ENCODE assay signal across 1 cellular context in the genomic region with DNA sequence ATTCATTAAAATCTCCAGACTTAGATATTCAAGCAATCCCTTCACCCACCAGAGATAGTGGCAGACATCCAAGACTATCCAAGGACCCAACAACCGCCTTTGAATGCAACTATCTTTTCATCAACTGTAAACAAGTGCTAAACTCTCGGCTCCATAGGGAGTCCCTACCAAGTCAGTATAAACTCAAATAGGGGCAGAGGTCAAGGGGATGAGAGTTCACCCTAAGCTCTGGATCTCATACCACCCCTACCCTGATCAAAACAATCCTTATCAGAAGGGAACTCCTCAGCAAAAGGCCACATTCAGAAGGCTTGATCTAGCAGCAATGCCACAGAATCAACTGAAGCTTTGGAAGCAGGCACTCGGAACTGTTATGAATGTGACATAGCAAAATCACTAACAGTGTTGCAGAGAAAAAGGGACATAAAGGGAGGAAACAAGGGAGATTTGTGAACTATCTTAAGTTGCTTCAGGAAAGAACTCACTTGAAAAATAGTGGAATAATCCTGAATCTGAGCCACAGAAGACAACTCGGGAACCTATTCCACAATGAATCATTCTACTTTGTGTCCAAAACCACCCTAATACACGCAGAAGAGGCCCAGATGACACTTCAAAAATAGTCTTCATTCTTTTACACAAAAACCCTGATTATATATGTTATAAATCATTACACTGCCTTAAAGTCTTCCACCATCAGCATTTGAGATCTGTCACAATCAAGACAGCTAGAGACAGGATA.
A peak's percentile ranks its signal among the peaks of the same experiment; 100 is the strongest.
TF ChIP-seq lines count a peak whose summit lies in the region.

No MANE protein-coding gene starts in this region.

TF ChIP-seq in HEK293, 187 proteins besides CTCF, POLR2A, EP300 and RAD21 (continued from another document and continues in another):
- no peak for TF ChIP-seq GLIS2 (tag by site-specific recombination; IDR thresholded peaks at IDR 0.05)
- TF ChIP-seq ZNF501 (tag by site-specific recombination; IDR thresholded peaks at IDR 0.05): no peak
- no peak; the same call in 1 of the 2 replicates for TF ChIP-seq GLI2 (tag by site-specific recombination; IDR thresholded peaks at IDR 0.05; ENCODE audit: borderline replicate concordance, low read depth)
- no peak for TF ChIP-seq ZNF2 (tag by site-specific recombination; IDR thresholded peaks at IDR 0.05)
- peak; percentile 30; the same call in 1 of the 2 replicates for TF ChIP-seq WT1 (tag by site-specific recombination; IDR thresholded peaks at IDR 0.05)
- TF ChIP-seq ZNF175 (tag by site-specific recombination; IDR thresholded peaks at IDR 0.05): no peak
- TF ChIP-seq, protein P1, sequence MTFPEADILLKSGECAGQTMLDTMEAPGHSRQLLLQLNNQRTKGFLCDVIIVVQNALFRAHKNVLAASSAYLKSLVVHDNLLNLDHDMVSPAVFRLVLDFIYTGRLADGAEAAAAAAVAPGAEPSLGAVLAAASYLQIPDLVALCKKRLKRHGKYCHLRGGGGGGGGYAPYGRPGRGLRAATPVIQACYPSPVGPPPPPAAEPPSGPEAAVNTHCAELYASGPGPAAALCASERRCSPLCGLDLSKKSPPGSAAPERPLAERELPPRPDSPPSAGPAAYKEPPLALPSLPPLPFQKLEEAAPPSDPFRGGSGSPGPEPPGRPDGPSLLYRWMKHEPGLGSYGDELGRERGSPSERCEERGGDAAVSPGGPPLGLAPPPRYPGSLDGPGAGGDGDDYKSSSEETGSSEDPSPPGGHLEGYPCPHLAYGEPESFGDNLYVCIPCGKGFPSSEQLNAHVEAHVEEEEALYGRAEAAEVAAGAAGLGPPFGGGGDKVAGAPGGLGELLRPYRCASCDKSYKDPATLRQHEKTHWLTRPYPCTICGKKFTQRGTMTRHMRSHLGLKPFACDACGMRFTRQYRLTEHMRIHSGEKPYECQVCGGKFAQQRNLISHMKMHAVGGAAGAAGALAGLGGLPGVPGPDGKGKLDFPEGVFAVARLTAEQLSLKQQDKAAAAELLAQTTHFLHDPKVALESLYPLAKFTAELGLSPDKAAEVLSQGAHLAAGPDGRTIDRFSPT (tag by site-specific recombination; IDR thresholded peaks at IDR 0.05): no peak
- TF ChIP-seq, protein P2, sequence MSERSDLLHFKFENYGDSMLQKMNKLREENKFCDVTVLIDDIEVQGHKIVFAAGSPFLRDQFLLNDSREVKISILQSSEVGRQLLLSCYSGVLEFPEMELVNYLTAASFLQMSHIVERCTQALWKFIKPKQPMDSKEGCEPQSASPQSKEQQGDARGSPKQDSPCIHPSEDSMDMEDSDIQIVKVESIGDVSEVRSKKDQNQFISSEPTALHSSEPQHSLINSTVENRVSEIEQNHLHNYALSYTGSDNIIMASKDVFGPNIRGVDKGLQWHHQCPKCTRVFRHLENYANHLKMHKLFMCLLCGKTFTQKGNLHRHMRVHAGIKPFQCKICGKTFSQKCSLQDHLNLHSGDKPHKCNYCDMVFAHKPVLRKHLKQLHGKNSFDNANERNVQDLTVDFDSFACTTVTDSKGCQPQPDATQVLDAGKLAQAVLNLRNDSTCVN (tag by site-specific recombination; optimal IDR thresholded peaks at IDR 0.05): no peak
- TF ChIP-seq ZNF776 (tag by site-specific recombination; IDR thresholded peaks at IDR 0.05; ENCODE audit: borderline replicate concordance): no peak
- no peak for TF ChIP-seq MEIS1 (CRISPR knock-in tag; IDR thresholded peaks at IDR 0.05; ENCODE audit: borderline replicate concordance)
- TF ChIP-seq ZNF707 (tag by site-specific recombination; IDR thresholded peaks at IDR 0.05): no peak
- TF ChIP-seq, protein P3, sequence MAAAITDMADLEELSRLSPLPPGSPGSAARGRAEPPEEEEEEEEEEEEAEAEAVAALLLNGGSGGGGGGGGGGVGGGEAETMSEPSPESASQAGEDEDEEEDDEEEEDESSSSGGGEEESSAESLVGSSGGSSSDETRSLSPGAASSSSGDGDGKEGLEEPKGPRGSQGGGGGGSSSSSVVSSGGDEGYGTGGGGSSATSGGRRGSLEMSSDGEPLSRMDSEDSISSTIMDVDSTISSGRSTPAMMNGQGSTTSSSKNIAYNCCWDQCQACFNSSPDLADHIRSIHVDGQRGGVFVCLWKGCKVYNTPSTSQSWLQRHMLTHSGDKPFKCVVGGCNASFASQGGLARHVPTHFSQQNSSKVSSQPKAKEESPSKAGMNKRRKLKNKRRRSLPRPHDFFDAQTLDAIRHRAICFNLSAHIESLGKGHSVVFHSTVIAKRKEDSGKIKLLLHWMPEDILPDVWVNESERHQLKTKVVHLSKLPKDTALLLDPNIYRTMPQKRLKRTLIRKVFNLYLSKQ (tag by site-specific recombination; IDR thresholded peaks at IDR 0.05; ENCODE audit: borderline replicate concordance): no peak
- TF ChIP-seq, protein P4, sequence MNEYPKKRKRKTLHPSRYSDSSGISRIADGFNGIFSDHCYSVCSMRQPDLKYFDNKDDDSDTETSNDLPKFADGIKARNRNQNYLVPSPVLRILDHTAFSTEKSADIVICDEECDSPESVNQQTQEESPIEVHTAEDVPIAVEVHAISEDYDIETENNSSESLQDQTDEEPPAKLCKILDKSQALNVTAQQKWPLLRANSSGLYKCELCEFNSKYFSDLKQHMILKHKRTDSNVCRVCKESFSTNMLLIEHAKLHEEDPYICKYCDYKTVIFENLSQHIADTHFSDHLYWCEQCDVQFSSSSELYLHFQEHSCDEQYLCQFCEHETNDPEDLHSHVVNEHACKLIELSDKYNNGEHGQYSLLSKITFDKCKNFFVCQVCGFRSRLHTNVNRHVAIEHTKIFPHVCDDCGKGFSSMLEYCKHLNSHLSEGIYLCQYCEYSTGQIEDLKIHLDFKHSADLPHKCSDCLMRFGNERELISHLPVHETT (tag by site-specific recombination; IDR thresholded peaks at IDR 0.05): no peak
- no peak for TF ChIP-seq ZNF169 (tag by site-specific recombination; IDR thresholded peaks at IDR 0.05)
- TF ChIP-seq, protein P5, sequence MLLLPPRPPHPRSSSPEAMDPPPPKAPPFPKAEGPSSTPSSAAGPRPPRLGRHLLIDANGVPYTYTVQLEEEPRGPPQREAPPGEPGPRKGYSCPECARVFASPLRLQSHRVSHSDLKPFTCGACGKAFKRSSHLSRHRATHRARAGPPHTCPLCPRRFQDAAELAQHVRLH (tag by site-specific recombination; IDR thresholded peaks at IDR 0.05): no peak
- TF ChIP-seq ZBTB7A (tag by site-specific recombination; IDR thresholded peaks at IDR 0.05; ENCODE audit: low read depth): no peak
- TF ChIP-seq ZBTB20 (tag by site-specific recombination; IDR thresholded peaks at IDR 0.05): no peak
- 0 out of 2 replicates have a peak, but pooled peaks have one; percentile 40 for TF ChIP-seq ZNF843 (tag by site-specific recombination; IDR thresholded peaks at IDR 0.05)
- no peak for TF ChIP-seq SALL2 (tag by site-specific recombination; IDR thresholded peaks at IDR 0.05; ENCODE audit: borderline replicate concordance)
- no peak for TF ChIP-seq SCRT2 (tag by site-specific recombination; IDR thresholded peaks at IDR 0.05)
- no peak for TF ChIP-seq ZNF121 (tag by site-specific recombination; IDR thresholded peaks at IDR 0.05)
- no peak for TF ChIP-seq ZNF549 (tag by site-specific recombination; IDR thresholded peaks at IDR 0.05)
- TF ChIP-seq ZNF155 (tag by site-specific recombination; IDR thresholded peaks at IDR 0.05): no peak
- TF ChIP-seq, protein P6, sequence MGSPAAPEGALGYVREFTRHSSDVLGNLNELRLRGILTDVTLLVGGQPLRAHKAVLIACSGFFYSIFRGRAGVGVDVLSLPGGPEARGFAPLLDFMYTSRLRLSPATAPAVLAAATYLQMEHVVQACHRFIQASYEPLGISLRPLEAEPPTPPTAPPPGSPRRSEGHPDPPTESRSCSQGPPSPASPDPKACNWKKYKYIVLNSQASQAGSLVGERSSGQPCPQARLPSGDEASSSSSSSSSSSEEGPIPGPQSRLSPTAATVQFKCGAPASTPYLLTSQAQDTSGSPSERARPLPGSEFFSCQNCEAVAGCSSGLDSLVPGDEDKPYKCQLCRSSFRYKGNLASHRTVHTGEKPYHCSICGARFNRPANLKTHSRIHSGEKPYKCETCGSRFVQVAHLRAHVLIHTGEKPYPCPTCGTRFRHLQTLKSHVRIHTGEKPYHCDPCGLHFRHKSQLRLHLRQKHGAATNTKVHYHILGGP (tag by site-specific recombination; IDR thresholded peaks at IDR 0.05): no peak
- no peak for TF ChIP-seq ZNF211 (tag by site-specific recombination; IDR thresholded peaks at IDR 0.05; ENCODE audit: low read depth)
- TF ChIP-seq ZNF23 (tag by site-specific recombination; IDR thresholded peaks at IDR 0.05; ENCODE audit: borderline replicate concordance): no peak
- no peak for TF ChIP-seq EGR2 (tag by site-specific recombination; IDR thresholded peaks at IDR 0.05; ENCODE audit: low read depth)
- no peak for TF ChIP-seq ZNF354C (tag by site-specific recombination; IDR thresholded peaks at IDR 0.05; ENCODE audit: borderline replicate concordance, low read depth)
- no peak for TF ChIP-seq ZNF394 (tag by site-specific recombination; IDR thresholded peaks at IDR 0.05; ENCODE audit: borderline replicate concordance)
- TF ChIP-seq ZNF585B (tag by site-specific recombination; IDR thresholded peaks at IDR 0.05): no peak
- no peak for TF ChIP-seq ZNF654 (tag by site-specific recombination; IDR thresholded peaks at IDR 0.05; ENCODE audit: low read depth)
- no peak for TF ChIP-seq ZNF561 (tag by site-specific recombination; IDR thresholded peaks at IDR 0.05; ENCODE audit: borderline replicate concordance)
- no peak for TF ChIP-seq ZFP37 (tag by site-specific recombination; IDR thresholded peaks at IDR 0.05)
- no peak for TF ChIP-seq ZNF366 (tag by site-specific recombination; conservative IDR thresholded peaks at IDR 0.05)
- TF ChIP-seq ZNF146 (tag by site-specific recombination; IDR thresholded peaks at IDR 0.05): no peak
- TF ChIP-seq, protein P7, sequence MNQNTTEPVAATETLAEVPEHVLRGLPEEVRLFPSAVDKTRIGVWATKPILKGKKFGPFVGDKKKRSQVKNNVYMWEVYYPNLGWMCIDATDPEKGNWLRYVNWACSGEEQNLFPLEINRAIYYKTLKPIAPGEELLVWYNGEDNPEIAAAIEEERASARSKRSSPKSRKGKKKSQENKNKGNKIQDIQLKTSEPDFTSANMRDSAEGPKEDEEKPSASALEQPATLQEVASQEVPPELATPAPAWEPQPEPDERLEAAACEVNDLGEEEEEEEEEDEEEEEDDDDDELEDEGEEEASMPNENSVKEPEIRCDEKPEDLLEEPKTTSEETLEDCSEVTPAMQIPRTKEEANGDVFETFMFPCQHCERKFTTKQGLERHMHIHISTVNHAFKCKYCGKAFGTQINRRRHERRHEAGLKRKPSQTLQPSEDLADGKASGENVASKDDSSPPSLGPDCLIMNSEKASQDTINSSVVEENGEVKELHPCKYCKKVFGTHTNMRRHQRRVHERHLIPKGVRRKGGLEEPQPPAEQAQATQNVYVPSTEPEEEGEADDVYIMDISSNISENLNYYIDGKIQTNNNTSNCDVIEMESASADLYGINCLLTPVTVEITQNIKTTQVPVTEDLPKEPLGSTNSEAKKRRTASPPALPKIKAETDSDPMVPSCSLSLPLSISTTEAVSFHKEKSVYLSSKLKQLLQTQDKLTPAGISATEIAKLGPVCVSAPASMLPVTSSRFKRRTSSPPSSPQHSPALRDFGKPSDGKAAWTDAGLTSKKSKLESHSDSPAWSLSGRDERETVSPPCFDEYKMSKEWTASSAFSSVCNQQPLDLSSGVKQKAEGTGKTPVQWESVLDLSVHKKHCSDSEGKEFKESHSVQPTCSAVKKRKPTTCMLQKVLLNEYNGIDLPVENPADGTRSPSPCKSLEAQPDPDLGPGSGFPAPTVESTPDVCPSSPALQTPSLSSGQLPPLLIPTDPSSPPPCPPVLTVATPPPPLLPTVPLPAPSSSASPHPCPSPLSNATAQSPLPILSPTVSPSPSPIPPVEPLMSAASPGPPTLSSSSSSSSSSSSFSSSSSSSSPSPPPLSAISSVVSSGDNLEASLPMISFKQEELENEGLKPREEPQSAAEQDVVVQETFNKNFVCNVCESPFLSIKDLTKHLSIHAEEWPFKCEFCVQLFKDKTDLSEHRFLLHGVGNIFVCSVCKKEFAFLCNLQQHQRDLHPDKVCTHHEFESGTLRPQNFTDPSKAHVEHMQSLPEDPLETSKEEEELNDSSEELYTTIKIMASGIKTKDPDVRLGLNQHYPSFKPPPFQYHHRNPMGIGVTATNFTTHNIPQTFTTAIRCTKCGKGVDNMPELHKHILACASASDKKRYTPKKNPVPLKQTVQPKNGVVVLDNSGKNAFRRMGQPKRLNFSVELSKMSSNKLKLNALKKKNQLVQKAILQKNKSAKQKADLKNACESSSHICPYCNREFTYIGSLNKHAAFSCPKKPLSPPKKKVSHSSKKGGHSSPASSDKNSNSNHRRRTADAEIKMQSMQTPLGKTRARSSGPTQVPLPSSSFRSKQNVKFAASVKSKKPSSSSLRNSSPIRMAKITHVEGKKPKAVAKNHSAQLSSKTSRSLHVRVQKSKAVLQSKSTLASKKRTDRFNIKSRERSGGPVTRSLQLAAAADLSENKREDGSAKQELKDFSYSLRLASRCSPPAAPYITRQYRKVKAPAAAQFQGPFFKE (tag by site-specific recombination; IDR thresholded peaks at IDR 0.05; ENCODE audit: borderline replicate concordance): no peak
- TF ChIP-seq, protein P8, sequence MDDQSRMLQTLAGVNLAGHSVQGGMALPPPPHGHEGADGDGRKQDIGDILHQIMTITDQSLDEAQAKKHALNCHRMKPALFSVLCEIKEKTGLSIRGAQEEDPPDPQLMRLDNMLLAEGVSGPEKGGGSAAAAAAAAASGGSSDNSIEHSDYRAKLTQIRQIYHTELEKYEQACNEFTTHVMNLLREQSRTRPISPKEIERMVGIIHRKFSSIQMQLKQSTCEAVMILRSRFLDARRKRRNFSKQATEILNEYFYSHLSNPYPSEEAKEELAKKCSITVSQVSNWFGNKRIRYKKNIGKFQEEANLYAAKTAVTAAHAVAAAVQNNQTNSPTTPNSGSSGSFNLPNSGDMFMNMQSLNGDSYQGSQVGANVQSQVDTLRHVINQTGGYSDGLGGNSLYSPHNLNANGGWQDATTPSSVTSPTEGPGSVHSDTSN (CRISPR knock-in tag; IDR thresholded peaks at IDR 0.05): no peak
- TF ChIP-seq ZNF37A (tag by site-specific recombination; IDR thresholded peaks at IDR 0.05): no peak
- no peak for TF ChIP-seq ZFP3 (tag by site-specific recombination; IDR thresholded peaks at IDR 0.05; ENCODE audit: low read depth)
- no peak for TF ChIP-seq BCL11B (tag by site-specific recombination; IDR thresholded peaks at IDR 0.05; ENCODE audit: low read depth)
- TF ChIP-seq ZNF48 (tag by site-specific recombination; IDR thresholded peaks at IDR 0.05): no peak
- no peak for TF ChIP-seq ZNF473 (tag by site-specific recombination; IDR thresholded peaks at IDR 0.05)
- TF ChIP-seq, protein P9, sequence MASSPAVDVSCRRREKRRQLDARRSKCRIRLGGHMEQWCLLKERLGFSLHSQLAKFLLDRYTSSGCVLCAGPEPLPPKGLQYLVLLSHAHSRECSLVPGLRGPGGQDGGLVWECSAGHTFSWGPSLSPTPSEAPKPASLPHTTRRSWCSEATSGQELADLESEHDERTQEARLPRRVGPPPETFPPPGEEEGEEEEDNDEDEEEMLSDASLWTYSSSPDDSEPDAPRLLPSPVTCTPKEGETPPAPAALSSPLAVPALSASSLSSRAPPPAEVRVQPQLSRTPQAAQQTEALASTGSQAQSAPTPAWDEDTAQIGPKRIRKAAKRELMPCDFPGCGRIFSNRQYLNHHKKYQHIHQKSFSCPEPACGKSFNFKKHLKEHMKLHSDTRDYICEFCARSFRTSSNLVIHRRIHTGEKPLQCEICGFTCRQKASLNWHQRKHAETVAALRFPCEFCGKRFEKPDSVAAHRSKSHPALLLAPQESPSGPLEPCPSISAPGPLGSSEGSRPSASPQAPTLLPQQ (tag by site-specific recombination; IDR thresholded peaks at IDR 0.05): no peak
